11 cellular contexts compared by ENCODE assay signal in the genomic region with DNA sequence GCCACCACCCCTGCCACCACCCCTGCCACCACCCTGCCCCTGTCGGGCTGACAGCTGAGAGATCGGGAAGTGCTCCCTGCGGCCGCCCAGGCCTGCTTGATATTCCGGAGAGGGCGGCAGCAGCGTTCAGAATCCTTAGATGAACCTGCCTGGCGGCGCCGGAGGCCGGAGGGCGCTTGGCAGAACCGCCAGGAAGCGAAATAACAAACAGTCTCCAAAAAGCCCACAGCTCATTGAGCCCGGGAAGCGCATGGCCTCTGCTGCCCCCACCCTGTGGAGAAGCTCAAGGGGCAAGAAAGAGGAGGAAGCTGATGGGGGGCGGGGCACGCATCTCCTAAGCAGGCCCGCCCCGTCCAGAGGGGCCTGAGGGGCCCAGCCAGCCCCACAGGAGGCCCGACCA.
A peak's percentile ranks its signal among the peaks of the same experiment; 100 is the strongest.
DNase-seq lines count a peak whose midpoint lies in the region; ATAC-seq lines count a peak whose summit lies in the region.
"Had no signal": no experiment of that assay in that cellular context is flagged by ENCODE, and none has a peak within 500 bp of the region (broad histone marks: within the 10 kb centered on the region; RNA-seq: fewer than 3 reads in every experiment).

No MANE protein-coding gene starts in this region.

- no peaks in the 10 kb centered on the region for H3K9me3 Mint-ChIP-seq in activated naive CD8-positive, alpha-beta T cell treated with anti-CD3 and anti-CD28 coated beads, Interleukin-2, amount 50 U/mL, for 24 hours

- intact Hi-C loops in cardiac septum (cut with DNase I), result no loop called here

- no peak overlapping the region for H3K27ac Mint-ChIP-seq in activated naive CD8-positive, alpha-beta T cell treated with anti-CD3 and anti-CD28 coated beads, Interleukin-2, amount 50 U/mL, for 24 hours

- H3K27me3 Mint-ChIP-seq in activated naive CD8-positive, alpha-beta T cell treated with anti-CD3 and anti-CD28 coated beads, Interleukin-2, amount 50 U/mL, for 24 hours, result peaks cover 29% of the 10 kb centered on the region

- H3K36me3 Mint-ChIP-seq in activated naive CD8-positive, alpha-beta T cell treated with anti-CD3 and anti-CD28 coated beads, Interleukin-2, amount 50 U/mL, for 24 hours (ENCODE audit: low read depth), result no peaks in the 10 kb centered on the region

- H3K4me1 Mint-ChIP-seq in activated naive CD8-positive, alpha-beta T cell treated with anti-CD3 and anti-CD28 coated beads, Interleukin-2, amount 50 U/mL, for 24 hours, result peaks cover 7% of the 10 kb centered on the region

- ATAC-seq in activated naive CD8-positive, alpha-beta T cell treated with anti-CD3 and anti-CD28 coated beads, Interleukin-2, amount 50 U/mL, for 24 hours, result no peak

- peak; percentile 72 for DNase-seq in AG20443 (ENCODE audit: low spot score)
- DNase-seq in amniotic epithelial cell (ENCODE audit: low read depth), result peak; percentile 70
- DNase-seq in cardiac septum (ENCODE audit: low spot score), result peak; percentile 79
- peak in 39 of 56 donors; percentile 10 to 78 (median 38) for DNase-seq in nucleus accumbens (lab: John Stamatoyannopoulos, UW)
- no peak for DNase-seq in inferior parietal cortex (ENCODE audit: extremely low spot score)
- no peak for DNase-seq in UCSD-AML1 (lab: John Stamatoyannopoulos, UW; ENCODE audit: unreplicated experiment)
- no peak for DNase-seq in activated naive CD8-positive, alpha-beta T cell treated with anti-CD3 and anti-CD28 coated beads, Interleukin-2, amount 50 U/mL, for 24 hours
- no peak for DNase-seq in OCI-M2 (lab: John Stamatoyannopoulos, UW; ENCODE audit: unreplicated experiment)
- DNase-seq: activated CD4-positive, alpha-beta T cell treated with anti-CD3 and anti-CD28 coated beads for 4 hours; DMS79 treated with DMSO at 0.1 percent for 48 hours; NCI-H226 had no signal

- no peak overlapping the region for H3K4me3 Mint-ChIP-seq in activated naive CD8-positive, alpha-beta T cell treated with anti-CD3 and anti-CD28 coated beads, Interleukin-2, amount 50 U/mL, for 24 hours

Comparison
In these comparisons a context has a peak if more than half of its experiments do, and no peak if none do; other contexts are left out.
1. DNase-seq: peak in AG20443 (single experiment), amniotic epithelial cell (single experiment), cardiac septum (single experiment) and nucleus accumbens (39 of 56); none in inferior parietal cortex (single experiment), UCSD-AML1 (single experiment), activated naive CD8-positive, alpha-beta T cell treated with anti-CD3 and anti-CD28 coated beads, Interleukin-2, amount 50 U/mL, for 24 hours (single experiment) and OCI-M2 (single experiment).